Comparison of ENCODE assay signal across 14 cellular contexts in the genomic region with DNA sequence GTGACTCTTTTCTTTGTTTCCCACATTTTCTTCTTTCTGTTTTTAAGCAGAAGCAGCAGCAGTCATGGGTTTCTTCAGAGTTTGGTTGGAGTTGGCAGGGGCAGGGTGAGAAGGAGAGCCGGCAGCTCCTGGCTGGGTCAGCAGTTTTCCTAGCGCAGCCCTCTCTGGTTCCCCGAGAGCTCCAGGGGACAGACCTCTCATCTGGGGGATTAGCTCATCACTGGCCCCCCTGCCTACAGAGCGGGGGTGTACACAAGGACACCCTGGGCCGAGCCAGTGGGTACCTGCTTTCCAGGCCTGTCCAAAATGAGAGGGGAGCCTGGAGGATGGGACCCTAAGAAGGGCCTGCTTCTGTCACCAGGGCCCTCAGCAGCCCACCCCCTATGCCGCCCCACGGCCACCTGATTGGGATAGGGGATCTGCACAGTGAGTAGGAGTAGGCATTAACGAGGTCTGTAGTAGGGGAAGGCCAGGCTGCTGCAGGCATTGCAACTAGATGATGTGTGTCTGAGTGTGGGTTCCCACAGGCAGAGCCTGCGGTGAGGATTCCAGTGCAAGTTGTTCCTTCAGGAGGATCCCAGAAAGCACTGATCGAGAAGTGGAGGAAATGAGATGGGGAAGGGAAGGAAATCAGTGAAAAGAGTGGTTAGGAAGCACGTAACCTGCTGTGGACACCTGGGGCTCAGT.
A peak's percentile ranks its signal among the peaks of the same experiment; 100 is the strongest.
DNase-seq lines count a peak whose midpoint lies in the region; ATAC-seq and TF ChIP-seq lines count a peak whose summit lies in the region.
"Had no signal": no experiment of that assay in that cellular context is flagged by ENCODE, and none has a peak within 500 bp of the region (broad histone marks: within the 10 kb centered on the region; RNA-seq: fewer than 3 reads in every experiment).

No MANE protein-coding gene starts in this region.

- no peak overlapping the region for H2BK12ac ChIP-seq in neuronal stem cell (ENCODE audit: low read length)

- no peak overlapping the region for H4K91ac ChIP-seq in neuronal stem cell (ENCODE audit: low read depth, low read length, poor library complexity)

- no peak overlapping the region for H3K14ac ChIP-seq in neuronal stem cell (ENCODE audit: low read length)

- H3K4ac ChIP-seq in neuronal stem cell (ENCODE audit: low read length) = no peak overlapping the region

- ATAC-seq in body of pancreas = no peak
- ATAC-seq: effector memory CD8-positive, alpha-beta T cell had no signal

- TF ChIP-seq POLR2A in body of pancreas (IDR thresholded peaks at IDR 0.05) (no peak), tibial nerve (IDR thresholded peaks at IDR 0.05) (no peak)

- 82 to 87% methylated on average over 7 to 11 of the region's 11 CpGs for WGBS in body of pancreas, 2 donors
- no CpG with 5 or more reads among the region's 11 CpGs for WGBS in neuronal stem cell (ENCODE audit: extremely low coverage in 2 of 2, insufficient read length in 2 of 2, insufficient replicate concordance in 1 of 2), 2 donors
- WGBS in tibial nerve, 2 donors = 75 to 76% methylated on average over 11 of the region's 11 CpGs

- H3K18ac ChIP-seq in neuronal stem cell (ENCODE audit: low read length) = peak overlapping the region; percentile 39

- intact Hi-C loops in body of pancreas (cut with DNase I) = no loop called here

- no peak overlapping the region for H2BK5ac ChIP-seq in neuronal stem cell (ENCODE audit: low read length)

- no peak overlapping the region for H2AFZ ChIP-seq in neuronal stem cell (ENCODE audit: low read length)

- H3K4me2 ChIP-seq in neuronal stem cell (ENCODE audit: insufficient read depth, low read length, poor library complexity, severe bottlenecking) = no peak overlapping the region
- H3K4me2 ChIP-seq: KMS-11 had no signal

- peak overlapping the region; percentile 40 to 91 (median 86) for H3K27ac ChIP-seq in body of pancreas
- H3K27ac ChIP-seq in right atrium auricular region = peak overlapping the region; percentile 93 to 94
- H3K27ac ChIP-seq in neuronal stem cell (replicated peaks; ENCODE audit: low read length) = no peak overlapping the region
- peak overlapping the region; percentile 23 to 83 (median 52) for H3K27ac ChIP-seq in tibial nerve
- no peak overlapping the region for H3K27ac ChIP-seq in effector memory CD4-positive, alpha-beta T cell (ENCODE audit: insufficient read depth, low read length, poor library complexity, severe bottlenecking)
- H3K27ac ChIP-seq: C4-2B, KMS-11 had no signal

- peak overlapping the region; percentile 50 for H2AK5ac ChIP-seq in neuronal stem cell (ENCODE audit: low read depth, low read length)

- no peak overlapping the region for H3K4me3 ChIP-seq in body of pancreas
- no peak overlapping the region for H3K4me3 ChIP-seq in right atrium auricular region
- no peak overlapping the region for H3K4me3 ChIP-seq in neuronal stem cell (ENCODE audit: low read length in 2 of 2)
- H3K4me3 ChIP-seq in tibial nerve = no peak overlapping the region
- H3K4me3 ChIP-seq in effector memory CD4-positive, alpha-beta T cell (ENCODE audit: insufficient read depth, low read depth, low read length, poor library complexity, severe bottlenecking) = no peak overlapping the region

- H3K4me1 ChIP-seq in body of pancreas = peaks cover 54% of the 10 kb centered on the region
- H3K4me1 ChIP-seq in right atrium auricular region = peaks cover 0 to 72% of the 10 kb centered on the region in 2 donors
- peaks cover 51 to 57% of the 10 kb centered on the region in 2 donors for H3K4me1 ChIP-seq in neuronal stem cell (ENCODE audit: control insufficient read depth in 2 of 2, insufficient read depth in 1 of 2, low read depth in 1 of 2, low read length in 2 of 2)
- H3K4me1 ChIP-seq in tibial nerve = peaks cover 4 to 75% (median 51%) of the 10 kb centered on the region in 4 donors
- no peaks in the 10 kb centered on the region for H3K4me1 ChIP-seq in effector memory CD4-positive, alpha-beta T cell (ENCODE audit: control insufficient read depth, insufficient read depth, low read length, poor library complexity, severe bottlenecking)

- no peak overlapping the region for H4K8ac ChIP-seq in neuronal stem cell (ENCODE audit: low read depth, low read length)

- no peak for TF ChIP-seq EP300 in tibial nerve (IDR thresholded peaks at IDR 0.05)

- no peak for DNase-seq in body of pancreas
- DNase-seq in right atrium auricular region (ENCODE audit: low spot score) = no peak
- DNase-seq in neuronal stem cell (ENCODE audit: low spot score) = no peak
- DNase-seq in tibial nerve (ENCODE audit: low spot score in 2 of 2) = no peak
- DNase-seq in effector memory CD4-positive, alpha-beta T cell = no peak
- DNase-seq in NK-92 (lab: John Stamatoyannopoulos, UW; ENCODE audit: unreplicated experiment) = no peak
- DNase-seq in CD1c-positive myeloid dendritic cell (ENCODE audit: extremely low spot score) = no peak
- DNase-seq: activated T-cell treated with anti-CD3 and anti-CD28 coated beads, Interleukin-2, amount 50 U/mL, for 1 hour; amygdala; effector memory CD8-positive, alpha-beta T cell; NCI-H1694; stimulated activated CD4-positive, alpha-beta T cell treated with anti-CD3 and anti-CD28 coated beads, Interleukin-2, amount 100 ng/mL, for 48 hours had no signal

- peak overlapping the region; percentile 38 for H2BK120ac ChIP-seq in neuronal stem cell (ENCODE audit: low read depth, low read length)

- no peaks in the 10 kb centered on the region for H3K9me3 ChIP-seq in body of pancreas
- H3K9me3 ChIP-seq in right atrium auricular region = no peaks in the 10 kb centered on the region
- H3K9me3 ChIP-seq in neuronal stem cell (replicated peaks in 1 of 2; ENCODE audit: control insufficient read depth in 2 of 2, insufficient read depth in 1 of 2, low read depth in 1 of 2, low read length in 2 of 2) = peaks cover 0 to 3% of the 10 kb centered on the region in 2 donors
- no peaks in the 10 kb centered on the region for H3K9me3 ChIP-seq in tibial nerve
- H3K9me3 ChIP-seq in effector memory CD4-positive, alpha-beta T cell (ENCODE audit: control insufficient read depth, low read length) = no peaks in the 10 kb centered on the region

- peak overlapping the region; percentile 52 for H3K9ac ChIP-seq in neuronal stem cell (ENCODE audit: low read depth, low read length, poor library complexity)
- H3K9ac ChIP-seq: KMS-11 had no signal

- H3K36me3 ChIP-seq in body of pancreas (replicated peaks in 1 of 2; ENCODE audit: insufficient read depth in 1 of 2, low read depth in 2 of 2) = no peaks in the 10 kb centered on the region
- H3K36me3 ChIP-seq in right atrium auricular region = peaks cover 36% of the 10 kb centered on the region
- peaks cover 8 to 88% of the 10 kb centered on the region in 2 donors for H3K36me3 ChIP-seq in neuronal stem cell (replicated peaks in 1 of 2; ENCODE audit: control insufficient read depth in 2 of 2, insufficient read depth in 2 of 2, low read length in 2 of 2)
- H3K36me3 ChIP-seq in tibial nerve = peaks cover 0 to 6% (median 5%) of the 10 kb centered on the region in 3 donors
- no peaks in the 10 kb centered on the region for H3K36me3 ChIP-seq in effector memory CD4-positive, alpha-beta T cell (ENCODE audit: control insufficient read depth, insufficient read depth, low read length)

- no peaks in the 10 kb centered on the region for H3K79me1 ChIP-seq in neuronal stem cell (ENCODE audit: low read depth, low read length)

- H3K23ac ChIP-seq in neuronal stem cell (ENCODE audit: low read depth, low read length, poor library complexity) = no peak overlapping the region

- TF ChIP-seq CTCF in body of pancreas (IDR thresholded peaks at IDR 0.05) (no peak), right atrium auricular region (IDR thresholded peaks at IDR 0.05) (no peak), tibial nerve (IDR thresholded peaks at IDR 0.05) (no peak)

- no peak overlapping the region for H2BK15ac ChIP-seq in neuronal stem cell (ENCODE audit: low read length)

- H3K27me3 ChIP-seq in body of pancreas = no peaks in the 10 kb centered on the region
- H3K27me3 ChIP-seq in right atrium auricular region = no peaks in the 10 kb centered on the region
- H3K27me3 ChIP-seq in neuronal stem cell (ENCODE audit: control insufficient read depth in 3 of 3, insufficient read depth in 3 of 3, low read depth in 1 of 3, low read length in 3 of 3) = no peaks in the 10 kb centered on the region
- H3K27me3 ChIP-seq in tibial nerve = no peaks in the 10 kb centered on the region
- H3K27me3 ChIP-seq in effector memory CD4-positive, alpha-beta T cell (replicated peaks; ENCODE audit: control insufficient read depth, insufficient read depth, low read length, poor library complexity, severe bottlenecking) = no peaks in the 10 kb centered on the region

Comparison
In these comparisons a context has a peak if more than half of its experiments do, and no peak if none do; other contexts are left out.
1. H3K27ac ChIP-seq: peak in body of pancreas (4 of 4), right atrium auricular region (2 of 2) and tibial nerve (4 of 4); none in neuronal stem cell (single experiment) and effector memory CD4-positive, alpha-beta T cell (single experiment).